ENCODE assay signal across 8 cellular contexts in the genomic region with DNA sequence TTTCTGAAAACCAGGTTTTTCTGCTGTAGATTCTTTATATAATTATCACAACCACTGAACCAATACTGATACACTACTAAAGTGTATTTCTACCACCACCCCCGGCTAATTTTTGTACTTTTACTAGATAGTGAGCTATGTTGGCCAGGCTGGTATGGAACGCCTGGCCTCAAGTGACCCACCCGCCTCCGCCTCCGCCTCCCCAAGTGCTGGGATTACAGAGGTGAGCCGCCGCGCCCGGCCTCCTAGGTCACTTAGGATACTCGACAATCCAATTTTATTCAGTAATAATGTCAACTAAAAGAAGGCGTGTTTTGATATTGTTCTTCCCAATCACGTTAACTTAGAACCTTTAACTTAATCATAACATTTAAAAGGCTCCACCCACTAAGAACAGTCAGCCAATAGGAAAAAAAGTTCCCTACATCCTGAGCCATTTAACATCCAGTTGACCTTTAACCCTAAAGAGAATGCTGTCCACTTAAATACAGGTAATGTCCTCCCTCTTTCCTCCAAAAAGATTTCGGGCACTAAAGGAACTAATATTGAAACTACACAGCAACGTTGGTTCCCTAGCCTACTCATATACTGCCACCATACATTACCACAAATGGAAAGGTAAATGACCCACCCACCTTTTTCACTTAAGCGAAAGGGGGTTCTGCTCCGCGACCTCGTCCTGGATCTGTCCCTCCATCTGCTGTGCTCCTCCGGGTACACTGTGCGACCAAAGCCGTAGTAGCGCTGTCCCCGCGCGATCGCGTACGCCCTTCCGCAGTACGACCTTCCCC. TPM values are rescaled to one million over a fixed set of nuclear protein-coding genes. Genes with fewer than 3 reads are reported as not detected.
DNase-seq lines count a peak whose midpoint lies in the region; ATAC-seq, FAIRE-seq and TF ChIP-seq lines count a peak whose summit lies in the region.

No MANE protein-coding gene starts in this region.

- no peak overlapping the region for H2BK15ac ChIP-seq in H9 (ENCODE audit: low read depth, low read length)

- H4K5ac ChIP-seq in H9 (ENCODE audit: insufficient read length, low read depth, low read length): no peak overlapping the region

- H3K9me3 Mint-ChIP-seq in H9: no peaks in the 10 kb centered on the region
- no peaks in the 10 kb centered on the region for H3K9me3 Mint-ChIP-seq in T-helper 2 cell treated with Interferon-gamma antibody and Interleukin-4, amounts not matched to agents 5 μg/mL and 100 μg/mL, for 36 hours

- H3K14ac ChIP-seq in H9 (ENCODE audit: insufficient read depth, low read length): peak overlapping the region; percentile 81

- no peak overlapping the region for H2BK12ac ChIP-seq in H9 (ENCODE audit: insufficient read length, low read depth, low read length)

- H3K4me3 Mint-ChIP-seq in H9: peak overlapping the region; percentile 95 to 98
- H3K4me3 Mint-ChIP-seq in T-helper 2 cell treated with Interferon-gamma antibody and Interleukin-4, amounts not matched to agents 5 μg/mL and 100 μg/mL, for 36 hours: peak overlapping the region; percentile 89

- H3K9ac ChIP-seq in H9 (ENCODE audit: extremely low read depth, insufficient read length, low read length): peak overlapping the region; percentile 81

- peaks cover 0 to 35% (median 16%) of the 10 kb centered on the region in 3 donors for H3K36me3 ChIP-seq in pancreas

- intact Hi-C loops in pancreas (cut with DNase I): no loop called here

- WGBS in H9 (ENCODE audit: extremely low coverage, insufficient read length, low lambda C conversion rate): no CpG with 5 or more reads among the region's 30 CpGs
- 12 to 14% methylated on average over 30 of the region's 30 CpGs for WGBS in pancreas, 2 donors

- no peak overlapping the region for H2AK5ac ChIP-seq in H9 (ENCODE audit: insufficient read length, low read length)

- H2AFZ ChIP-seq in H9 (ENCODE audit: low read length): no peak overlapping the region

- H4K91ac ChIP-seq in H9 (ENCODE audit: insufficient read length, low read depth, low read length): no peak overlapping the region

- no peaks in the 10 kb centered on the region for H3K4me1 ChIP-seq in H9 (ENCODE audit: insufficient read depth, low read length)
- H3K4me1 ChIP-seq in pancreas: peaks cover 12 to 27% (median 13%) of the 10 kb centered on the region in 3 donors

- H2BK120ac ChIP-seq in H9 (ENCODE audit: low read depth, low read length, poor library complexity, severe bottlenecking): no peak overlapping the region

- TF ChIP-seq CTCF in H9 (conservative IDR thresholded peaks at IDR 0.05): no peak
- no peak for TF ChIP-seq CTCF in foreskin fibroblast (IDR thresholded peaks at IDR 0.05; ENCODE audit: low read depth, low read length)
- TF ChIP-seq CTCF in pancreas (IDR thresholded peaks at IDR 0.05): no peak

- H3K27ac ChIP-seq in H9 (ENCODE audit: insufficient read length, low read depth, low read length) (no peak overlapping the region), pancreas (peak overlapping the region; percentile 95 to 99 (median 96))

- H3T11ph ChIP-seq in H9 (ENCODE audit: low read length): no peak overlapping the region

- peaks cover 9% of the 10 kb centered on the region for H3K23me2 ChIP-seq in H9 (ENCODE audit: insufficient read length, low read depth, low read length, poor library complexity, severe bottlenecking)

- no peak overlapping the region for H3K4ac ChIP-seq in H9 (ENCODE audit: low read depth, low read length)

- FAIRE-seq in pancreas (lab: Jason Lieb, UNC): no peak

- peak overlapping the region; percentile 43 for H3K18ac ChIP-seq in H9 (ENCODE audit: insufficient read length, low read depth, low read length)

- peaks cover 18 to 24% of the 10 kb centered on the region in 2 experiments for H3K4me1 Mint-ChIP-seq in H9
- peaks cover 36% of the 10 kb centered on the region for H3K4me1 Mint-ChIP-seq in T-helper 2 cell treated with Interferon-gamma antibody and Interleukin-4, amounts not matched to agents 5 μg/mL and 100 μg/mL, for 36 hours (ENCODE audit: low read depth)

- ATAC-seq in pancreas (peak in 3 of 4 donors; percentile 0 to 28 (median 1)), GM19035 (IDR thresholded peaks at IDR 0.05; ENCODE audit: unreplicated experiment) (no peak)

- H3K4me2 ChIP-seq in H9 (ENCODE audit: insufficient read depth, insufficient read length, low read length): peak overlapping the region; percentile 78

- H4K20me1 ChIP-seq in H9 (ENCODE audit: control insufficient read depth, insufficient read depth, insufficient read length): no peaks in the 10 kb centered on the region

- H3K27me3 Mint-ChIP-seq in H9 (ENCODE audit: low read depth): no peaks in the 10 kb centered on the region; the same call in 1 of the 2 replicates
- H3K27me3 Mint-ChIP-seq in T-helper 2 cell treated with Interferon-gamma antibody and Interleukin-4, amounts not matched to agents 5 μg/mL and 100 μg/mL, for 36 hours (ENCODE audit: low read depth): peaks cover 3% of the 10 kb centered on the region

- H3K27ac Mint-ChIP-seq in H9: peak overlapping the region; percentile 91 to 93 (median 92); a peak in 4 of 7 replicates
- H3K27ac Mint-ChIP-seq in T-helper 2 cell treated with Interferon-gamma antibody and Interleukin-4, amounts not matched to agents 5 μg/mL and 100 μg/mL, for 36 hours: peak overlapping the region; percentile 99

- peak; percentile 18 to 24 for DNase-seq in AML-193 (lab: John Stamatoyannopoulos, UW)
- no peak for DNase-seq in H9
- DNase-seq in T-helper 2 cell treated with Interferon-gamma antibody and Interleukin-4, amounts not matched to agents 5 μg/mL and 100 μg/mL, for 36 hours (ENCODE audit: low spot score): no peak
- peak in 1 of 2 donors; percentile 49 for DNase-seq in foreskin fibroblast
- DNase-seq in pancreas: peak in 1 of 6 donors; percentile 18
- DNase-seq in activated effector memory CD4-positive, alpha-beta T cell treated with Interleukin-2 at 50 U/mL for 16 hours: no peak
- no peak for DNase-seq in 8988T

- H3K23ac ChIP-seq in H9 (ENCODE audit: insufficient read length, low read depth, low read length): no peak overlapping the region

- H2BK20ac ChIP-seq in H9 (ENCODE audit: low read depth, low read length, poor library complexity, severe bottlenecking): no peak overlapping the region

- H2BK5ac ChIP-seq in H9 (ENCODE audit: insufficient read length, low read length): no peak overlapping the region

- no peak overlapping the region for H4K8ac ChIP-seq in H9 (replicated peaks; ENCODE audit: insufficient read length, low read depth, low read length)

- no peaks in the 10 kb centered on the region for H3K9me3 ChIP-seq in H9 (ENCODE audit: control insufficient read depth, low read depth, low read length)
- H3K9me3 ChIP-seq in pancreas: no peaks in the 10 kb centered on the region

- H3K79me2 ChIP-seq in H9 (ENCODE audit: insufficient read depth, low read length): peaks cover 5% of the 10 kb centered on the region; the same call in 1 of the 2 replicates

- H3K79me1 ChIP-seq in H9 (ENCODE audit: insufficient read depth, low read depth, low read length, poor library complexity, severe bottlenecking): no peaks in the 10 kb centered on the region

- H3K27me3 ChIP-seq in H9 (ENCODE audit: insufficient read depth, low read length): no peaks in the 10 kb centered on the region
- H3K27me3 ChIP-seq in pancreas: no peaks in the 10 kb centered on the region

- peaks cover 29 to 56% (median 44%) of the 10 kb centered on the region in 3 experiments for H3K36me3 Mint-ChIP-seq in H9 (ENCODE audit: insufficient read depth in 1 of 3, low read depth in 3 of 3)
- peaks cover 60% of the 10 kb centered on the region for H3K36me3 Mint-ChIP-seq in T-helper 2 cell treated with Interferon-gamma antibody and Interleukin-4, amounts not matched to agents 5 μg/mL and 100 μg/mL, for 36 hours (ENCODE audit: low read depth)

- no peak overlapping the region for H3K56ac ChIP-seq in H9 (ENCODE audit: insufficient read length, low read depth, low read length)

- H3K4me3 ChIP-seq in foreskin fibroblast (ENCODE audit: low read depth in 1 of 2, low read length in 2 of 2) (peak overlapping the region; percentile 95 to 100), pancreas (peak overlapping the region; percentile 68 to 98 (median 79))

RNA-seq across cellular contexts. Expression of a gene that starts 1.2 kb away (rescaled TPM):
- total RNA-seq in H9 (2021): 51.9 and 55.1 TPM in 2 replicates
- total RNA-seq in pancreas: 10 to 100 TPM; 20.3 to 87.9 (median 33.7) TPM
- 100 to 1,000 TPM; 102 to 126 TPM for polyA plus RNA-seq in pancreas

RNA-seq across cellular contexts. Expression of a gene that starts 13.7 kb away (rescaled TPM):
- total RNA-seq in H9 (2021) (34.4 and 36.5 TPM in 2 replicates), pancreas (10 to 100 TPM; 19.0 to 24.9 (median 21.6) TPM)
- polyA plus RNA-seq in pancreas: 10 to 100 TPM; 35.7 to 49.3 TPM

RNA-seq across cellular contexts. Expression of a gene that starts 26.3 kb away (rescaled TPM):
- total RNA-seq in H9 (2021) (1.3 and 1.6 TPM in 2 replicates), pancreas (not detected)
- not detected for polyA plus RNA-seq in pancreas

Comparison
In these comparisons a context has a peak if more than half of its experiments do, and no peak if none do; other contexts are left out.
1. DNase-seq: peak in AML-193 (2 of 2); none in H9 (single experiment), T-helper 2 cell treated with Interferon-gamma antibody and Interleukin-4, amounts not matched to agents 5 μg/mL and 100 μg/mL, for 36 hours (single experiment), activated effector memory CD4-positive, alpha-beta T cell treated with Interleukin-2 at 50 U/mL for 16 hours (single experiment) and 8988T (single experiment).